ENCODE assay signal across 13 cellular contexts in the genomic region with DNA sequence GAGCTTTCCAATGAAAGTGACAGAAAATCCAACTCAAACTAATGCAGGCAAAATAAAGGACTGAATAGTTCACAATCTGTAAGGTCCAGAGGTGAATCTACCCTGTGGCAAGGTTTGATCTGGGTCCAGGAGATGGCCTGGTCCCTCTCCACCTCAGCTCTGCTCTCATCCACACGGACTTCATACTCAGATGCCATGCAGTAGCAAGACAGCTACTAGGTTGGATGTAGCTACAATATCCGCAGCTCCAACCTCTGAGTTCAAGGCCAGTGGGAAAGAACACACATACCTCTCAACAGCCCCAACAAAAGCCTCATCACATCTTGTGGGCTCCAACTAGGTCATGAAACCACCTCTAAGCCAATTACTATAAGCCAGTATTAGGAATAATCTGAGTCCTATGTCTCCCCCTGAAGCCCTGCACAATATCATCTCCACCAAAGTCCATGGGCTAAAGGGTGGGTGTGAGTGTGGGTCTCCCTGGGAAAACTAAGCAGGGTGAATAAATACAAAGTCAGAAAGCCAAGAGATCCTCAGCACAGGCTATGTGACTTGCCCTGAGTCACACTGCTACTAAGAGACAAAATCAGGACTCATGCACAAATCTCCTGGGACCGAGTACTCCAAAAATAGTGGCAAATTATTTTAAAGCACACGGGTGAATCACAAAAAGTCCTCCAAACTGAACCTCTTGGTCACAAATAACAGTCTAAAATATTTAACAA.
DNase-seq lines count a peak whose midpoint lies in the region; ATAC-seq and TF ChIP-seq lines count a peak whose summit lies in the region.
"Had no signal": no experiment of that assay in that cellular context is flagged by ENCODE, and none has a peak within 500 bp of the region (broad histone marks: within the 10 kb centered on the region; RNA-seq: fewer than 3 reads in every experiment).

No MANE protein-coding gene starts in this region.

- H3K4me3 ChIP-seq in WERI-Rb-1 (ENCODE audit: low read depth, low read length) (no peak overlapping the region), lung (no peak overlapping the region), gastroesophageal sphincter (no peak overlapping the region)
- H3K4me3 ChIP-seq: dorsolateral prefrontal cortex had no signal

- H3K9me3 ChIP-seq in WERI-Rb-1 (ENCODE audit: severe bottlenecking) (no peaks in the 10 kb centered on the region), lung (ENCODE audit: control insufficient read depth in 2 of 2, insufficient read depth in 1 of 2, low read length in 1 of 2) (no peaks in the 10 kb centered on the region), gastroesophageal sphincter (no peaks in the 10 kb centered on the region)

- H3K36me3 ChIP-seq in WERI-Rb-1 (no peaks in the 10 kb centered on the region), lung (ENCODE audit: control insufficient read depth in 2 of 2, insufficient read depth in 2 of 2, low read length in 2 of 2) (no peaks in the 10 kb centered on the region), gastroesophageal sphincter (no peaks in the 10 kb centered on the region)

- H3K27ac ChIP-seq in WERI-Rb-1 (no peak overlapping the region), lung (ENCODE audit: low read depth in 1 of 2, low read length in 1 of 2) (peak overlapping the region; percentile 63 to 86), gastroesophageal sphincter (peak overlapping the region in 2 of 4 donors; percentile 23 to 38)

- peak; percentile 44 for DNase-seq in WERI-Rb-1
- DNase-seq in lung (ENCODE audit: low spot score) = no peak
- DNase-seq in amygdala (lab: John Stamatoyannopoulos, UW) = no peak
- no peak for DNase-seq in D341Med (ENCODE audit: low spot score)
- no peak for DNase-seq in activated naive CD4-positive, alpha-beta T cell treated with Interleukin-2 at 50 U/mL for 16 hours
- DNase-seq: activated CD4-positive, alpha-beta T cell treated with anti-CD3 and anti-CD28 coated beads, Interleukin-2, amount 10 ng/mL, durations not matched to agents 7 days and 5 days; activated naive CD4-positive, alpha-beta T cell treated with anti-CD3 and anti-CD28 coated beads, Interleukin-2, amount 50 U/mL, for 16 hours; dorsolateral prefrontal cortex; Karpas-422; mammary epithelial cell had no signal

- ATAC-seq in GM18511 (IDR thresholded peaks at IDR 0.05; ENCODE audit: unreplicated experiment) = peak; percentile 35
- ATAC-seq in HG02798 (IDR thresholded peaks at IDR 0.05; ENCODE audit: poor library complexity, unreplicated experiment) = peak; percentile 53
- ATAC-seq in lung (ENCODE audit: insufficient read depth, low FRiP score) = no peak
- no peak for ATAC-seq in gastroesophageal sphincter

- WGBS in lung, 2 donors = 70 to 83% methylated on average over 4 of the region's 4 CpGs
- WGBS in gastroesophageal sphincter (ENCODE audit: low coverage in 1 of 2), 2 donors = 55 to 86% methylated on average over 1 to 3 of the region's 4 CpGs

- peaks cover 6 to 29% of the 10 kb centered on the region in 2 donors for H3K4me1 ChIP-seq in lung (ENCODE audit: control insufficient read depth in 2 of 2, insufficient read depth in 2 of 2, low read length in 2 of 2)
- H3K4me1 ChIP-seq in gastroesophageal sphincter = peaks cover 0 to 39% (median 0%) of the 10 kb centered on the region in 3 donors

- no peak for TF ChIP-seq POLR2A in gastroesophageal sphincter (IDR thresholded peaks at IDR 0.05)

- H3K27me3 ChIP-seq in WERI-Rb-1 (ENCODE audit: insufficient read depth, low read depth, severe bottlenecking) (no peaks in the 10 kb centered on the region), lung (ENCODE audit: control insufficient read depth, insufficient read depth) (no peaks in the 10 kb centered on the region), gastroesophageal sphincter (no peaks in the 10 kb centered on the region)
- H3K27me3 ChIP-seq: dorsolateral prefrontal cortex had no signal

- no peak for TF ChIP-seq EP300 in gastroesophageal sphincter (IDR thresholded peaks at IDR 0.05)

- TF ChIP-seq CTCF in WERI-Rb-1 (IDR thresholded peaks at IDR 0.05; ENCODE audit: low read depth, low read length) (no peak), lung (IDR thresholded peaks at IDR 0.05; ENCODE audit: control extremely low read depth, extremely low read depth) (no peak), gastroesophageal sphincter (IDR thresholded peaks at IDR 0.05) (no peak)

Comparison
In these comparisons a context has a peak if more than half of its experiments do, and no peak if none do; other contexts are left out.
1. ATAC-seq: peak in GM18511 (single experiment) and HG02798 (single experiment); none in lung (single experiment) and gastroesophageal sphincter (single experiment).